ENCODE assay signal across 8 cellular contexts in genomic region chr16:57084257-57084770, GRCh38. TPM values are rescaled to one million over a fixed set of nuclear protein-coding genes. Genes with fewer than 3 reads are reported as not detected.
DNase-seq lines count a peak whose midpoint lies in the region; ATAC-seq and TF ChIP-seq lines count a peak whose summit lies in the region.

No MANE protein-coding gene starts in this region.

- BruUV-seq in HCT116 (replicated peaks; lab: Mats Ljungman, UMichigan): no TSS peak

- H3K4me3 ChIP-seq in HCT116 (replicated peaks in 1 of 2; ENCODE audit: low read depth in 1 of 2, low read length in 2 of 2) (no peak overlapping the region), lower lobe of right lung (no peak overlapping the region)

- H3K27me3 ChIP-seq in HCT116 (ENCODE audit: insufficient read depth, low read length): no peaks in the 10 kb centered on the region
- no peaks in the 10 kb centered on the region for H3K27me3 ChIP-seq in lower lobe of right lung (ENCODE audit: low read depth)

- no peak overlapping the region for H3K4me2 ChIP-seq in HCT116 (ENCODE audit: low read length)

- H3K36me3 ChIP-seq in HCT116 (ENCODE audit: control insufficient read depth in 1 of 2, insufficient read depth in 2 of 2, low read length in 2 of 2) (no peaks in the 10 kb centered on the region), lower lobe of right lung (peaks cover 19% of the 10 kb centered on the region)

- peak; percentile 63 for DNase-seq in COR-L47 (lab: John Stamatoyannopoulos, UW)
- DNase-seq in HCT116 (ENCODE audit: low read depth, low spot score): peak; percentile 63
- peak; percentile 63 for DNase-seq in NCI-H345 (lab: John Stamatoyannopoulos, UW)
- peak; percentile 62 to 63 for DNase-seq in activated CD4-positive, alpha-beta T cell treated with anti-CD3 and anti-CD28 coated beads, Interleukin-2, amount 50 U/mL, for 4 hours
- peak; percentile 55 to 77 for DNase-seq in dermis microvascular lymphatic vessel endothelial cell (ENCODE audit: low read depth in 2 of 2)
- DNase-seq in lower lobe of right lung: peak; percentile 86
- DNase-seq in stimulated activated CD8-positive, alpha-beta memory T cell treated with anti-CD3 and anti-CD28 coated beads, Interleukin-15, amount 100 ng/mL, for 1 hour (ENCODE audit: low read depth): peak; percentile 46

- intact Hi-C loops in HCT116 (cut with micrococcal nuclease) (loop anchor here (1.0 to 5.0 kb wide), 3 partner anchors 85 to 333 kb away; no protein-coding TSS in a partner anchor), lower lobe of right lung (cut with DNase I) (loop anchor here (10.0 kb wide), 1 partner anchor 80 kb away; no protein-coding TSS in a partner anchor)

- no peaks in the 10 kb centered on the region for H4K20me1 ChIP-seq in HCT116 (ENCODE audit: insufficient read depth)

- ATAC-seq in HCT116 (peak; percentile 90), lower lobe of right lung (peak; percentile 92 to 94), HG02623 (IDR thresholded peaks at IDR 0.05; ENCODE audit: unreplicated experiment) (no peak)

- no peaks in the 10 kb centered on the region for H3K9me2 ChIP-seq in HCT116 (ENCODE audit: insufficient read depth)

- H3K9me3 ChIP-seq in HCT116 (ENCODE audit: control insufficient read depth in 1 of 2, insufficient read depth in 1 of 2, low read depth in 1 of 2, low read length in 2 of 2) (no peaks in the 10 kb centered on the region), lower lobe of right lung (no peaks in the 10 kb centered on the region)

- no peak overlapping the region for H2AFZ ChIP-seq in HCT116 (ENCODE audit: low read depth, low read length, poor library complexity, severe bottlenecking)

- H3K4me1 ChIP-seq in HCT116 (ENCODE audit: control insufficient read depth in 1 of 2, insufficient read depth in 2 of 2, low read length in 2 of 2) (no peaks in the 10 kb centered on the region), lower lobe of right lung (peaks cover 12% of the 10 kb centered on the region)

- H3K79me2 ChIP-seq in HCT116 (ENCODE audit: insufficient read depth, low read length): no peaks in the 10 kb centered on the region

- H3K9ac ChIP-seq in HCT116 (ENCODE audit: low read length): no peak overlapping the region

- peak; percentile 92 for TF ChIP-seq RAD21 in HCT116 (IDR thresholded peaks at IDR 0.05; ENCODE audit: low read depth)

- POLR2A ChIA-PET in HCT116 (lab: Charles Lee): no interaction called here

- RAD21 ChIA-PET in HCT116 (lab: Charles Lee; ENCODE audit: low non-redundant PET in 1 of 2, low total read pairs in 2 of 2, uncharacterized antibody in 2 of 2, unreplicated experiment in 2 of 2): interaction anchor here (0.7 to 1.0 kb wide), 2 partner anchors 25 to 333 kb away, joined by 3 read pairs; no protein-coding TSS in a partner anchor

- peak; percentile 89 to 98 (median 98) for TF ChIP-seq CTCF in HCT116 (IDR thresholded peaks at IDR 0.05 in 2 of 3, conservative IDR thresholded peaks at IDR 0.05 in 1 of 3; ENCODE audit: borderline replicate concordance in 1 of 3, insufficient read depth in 1 of 3, low read depth in 2 of 3, low read length in 2 of 3)
- TF ChIP-seq CTCF in lower lobe of right lung (IDR thresholded peaks at IDR 0.05): peak; percentile 99

- no peak overlapping the region for H3K27ac ChIP-seq in HCT116 (ENCODE audit: low read depth, low read length)
- H3K27ac ChIP-seq in lower lobe of right lung: peak overlapping the region; percentile 56

- CTCF ChIA-PET in HCT116 (lab: Charles Lee): interaction anchor here (1.0 to 1.8 kb wide), 5 partner anchors 10 to 120 kb away, joined by 3 to 7 read pairs (median 3); no protein-coding TSS in a partner anchor

- TF ChIP-seq POLR2A in HCT116 (IDR thresholded peaks at IDR 0.05; ENCODE audit: borderline replicate concordance, extremely low read depth, insufficient read depth, insufficient read length): no peak

TF ChIP-seq in HCT116, 20 proteins besides CTCF, POLR2A, EP300 and RAD21:
- no peak for TF ChIP-seq ZFX (IDR thresholded peaks at IDR 0.05)
- no peak for TF ChIP-seq CEBPB (IDR thresholded peaks at IDR 0.05; ENCODE audit: low read depth)
- no peak for TF ChIP-seq YY1 (IDR thresholded peaks at IDR 0.05; ENCODE audit: extremely low read depth, insufficient replicate concordance, low read depth, low read length)
- no peak for TF ChIP-seq ATF3 (IDR thresholded peaks at IDR 0.05)
- TF ChIP-seq ELF1 (IDR thresholded peaks at IDR 0.05; ENCODE audit: borderline replicate concordance, low read depth): no peak
- no peak for TF ChIP-seq SP1 (IDR thresholded peaks at IDR 0.05; ENCODE audit: low read depth)
- TF ChIP-seq EGR1 (IDR thresholded peaks at IDR 0.05; ENCODE audit: low read depth): no peak

RNA-seq across cellular contexts. Expression of gene CPNE2, which starts 8.1 kb away (rescaled TPM):
- total RNA-seq in HCT116 (2021; ENCODE audit: unreplicated experiment) (31.2 TPM), dermis microvascular lymphatic vessel endothelial cell (54.4 and 61.1 TPM in 2 replicates), lower lobe of right lung (55.3 TPM)
- 58.1 and 61.0 TPM in 2 replicates for polyA plus RNA-seq in HCT116 (2012)
